In the genomic region with DNA sequence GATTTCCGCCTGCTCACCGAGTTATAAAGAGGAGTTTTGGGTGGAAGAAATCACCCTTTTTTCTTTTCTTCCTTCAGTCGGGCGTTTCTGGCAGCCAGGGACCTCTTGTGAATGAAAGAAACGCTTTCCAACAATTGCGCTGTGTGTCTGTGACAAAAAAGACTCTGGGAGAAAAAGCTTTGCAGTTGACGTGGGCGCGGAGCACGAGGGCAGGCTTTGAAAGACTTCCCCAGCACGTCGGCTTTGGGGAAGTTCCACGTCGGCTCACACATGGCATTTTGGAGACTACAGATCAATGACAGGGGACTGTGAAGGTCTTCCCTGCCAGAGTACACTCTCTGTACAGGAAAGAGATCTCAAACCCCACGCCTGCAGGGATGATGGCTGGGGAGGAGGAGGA, we compare ENCODE assay signal across 22 cellular contexts.
DNase-seq lines count a peak whose midpoint lies in the region; TF ChIP-seq lines count a peak whose summit lies in the region.
"Had no signal": no experiment of that assay in that cellular context is flagged by ENCODE, and none has a peak within 500 bp of the region (broad histone marks: within the 10 kb centered on the region; RNA-seq: fewer than 3 reads in every experiment).

No MANE protein-coding gene starts in this region.

- H3K79me2 ChIP-seq in neural cell (replicated peaks; ENCODE audit: insufficient read depth, low read length), result no peaks in the 10 kb centered on the region

- intact Hi-C loops in activated T-helper 1 cell treated with anti-CD3 and anti-CD28 coated beads, Interleukin-12 subunit alpha, Interleukin-12 subunit beta, Interleukin-2, Interleukin-4 antibody, amounts not matched to agents 30 ng/mL and 10 ng/mL and 1 ng/mL, durations not matched to agents 14 hours and 24 hours and 36 hours (cut with micrococcal nuclease), result loop anchor here (5.0 to 10.0 kb wide), 2 partner anchors 90 to 162 kb away; no protein-coding TSS in a partner anchor

- TF ChIP-seq EP300 in neural cell (conservative IDR thresholded peaks at IDR 0.05; ENCODE audit: poor library complexity, severe bottlenecking), result no peak
- TF ChIP-seq EP300 in suprapubic skin (IDR thresholded peaks at IDR 0.05), result no peak

- peaks cover 12% of the 10 kb centered on the region for H3K9me3 Mint-ChIP-seq in T-helper 2 cell treated with Interferon-gamma antibody and Interleukin-4, amounts not matched to agents 5 μg/mL and 100 μg/mL, for 36 hours
- peaks cover 17% of the 10 kb centered on the region for H3K9me3 Mint-ChIP-seq in activated T-helper 1 cell treated with anti-CD3 and anti-CD28 coated beads, Interleukin-12 subunit alpha, Interleukin-12 subunit beta, Interleukin-2, Interleukin-4 antibody, amounts not matched to agents 30 ng/mL and 10 ng/mL and 1 ng/mL, durations not matched to agents 14 hours and 24 hours and 36 hours

- H3K9me3 ChIP-seq in neural cell (ENCODE audit: low read length) (no peaks in the 10 kb centered on the region), suprapubic skin (no peaks in the 10 kb centered on the region)

- H3K27me3 ChIP-seq in neural cell (ENCODE audit: insufficient read depth, low read depth, low read length) (no peaks in the 10 kb centered on the region), suprapubic skin (no peaks in the 10 kb centered on the region)
- H3K27me3 ChIP-seq: right atrium auricular region had no signal

- no peaks in the 10 kb centered on the region for H3K36me3 ChIP-seq in neural cell (ENCODE audit: insufficient read depth, low read length)
- no peaks in the 10 kb centered on the region for H3K36me3 ChIP-seq in suprapubic skin
- H3K36me3 ChIP-seq: right atrium auricular region, WERI-Rb-1 had no signal

- no peak for DNase-seq in T-helper 2 cell treated with Interferon-gamma antibody and Interleukin-4, amounts not matched to agents 5 μg/mL and 100 μg/mL, for 36 hours (ENCODE audit: low spot score)
- DNase-seq in T-helper 2 cell (no peak), COLO829 (ENCODE audit: low spot score) (peak; percentile 9), OCI-M2 (lab: John Stamatoyannopoulos, UW; ENCODE audit: unreplicated experiment) (no peak), suprapubic skin (ENCODE audit: low spot score in 2 of 2) (no peak), UCSD-AML1 (lab: John Stamatoyannopoulos, UW; ENCODE audit: unreplicated experiment) (no peak)
- DNase-seq in activated T-helper 1 cell treated with anti-CD3 and anti-CD28 coated beads, Interleukin-12 subunit alpha, Interleukin-12 subunit beta, Interleukin-2, Interleukin-4 antibody, amounts not matched to agents 30 ng/mL and 10 ng/mL and 1 ng/mL, durations not matched to agents 14 hours and 24 hours and 36 hours (ENCODE audit: low spot score), result no peak
- DNase-seq: activated CD8-positive, alpha-beta T cell treated with anti-CD3 and anti-CD28 coated beads, Interleukin-2, amount 10 ng/mL, durations not matched to agents 7 days and 5 days; activated effector memory CD4-positive, alpha-beta T cell treated with anti-CD3 and anti-CD28 coated beads, Interleukin-2, amount 50 U/mL, for 16 hours; CD8-positive, alpha-beta T cell; DMS79; foreskin melanocyte; kidney glomerular epithelial cell; mesenchymal stem cell; NCI-H1694 treated with DMSO at 0.1 percent for 48 hours; NCI-H446; WERI-Rb-1 had no signal

- H3K27ac Mint-ChIP-seq in T-helper 2 cell treated with Interferon-gamma antibody and Interleukin-4, amounts not matched to agents 5 μg/mL and 100 μg/mL, for 36 hours, result no peak overlapping the region
- peak overlapping the region; percentile 18 for H3K27ac Mint-ChIP-seq in activated T-helper 1 cell treated with anti-CD3 and anti-CD28 coated beads, Interleukin-12 subunit alpha, Interleukin-12 subunit beta, Interleukin-2, Interleukin-4 antibody, amounts not matched to agents 30 ng/mL and 10 ng/mL and 1 ng/mL, durations not matched to agents 14 hours and 24 hours and 36 hours
- H3K27ac Mint-ChIP-seq: activated CD8-positive, alpha-beta T cell treated with anti-CD3 and anti-CD28 coated beads, Interleukin-2, amount 10 ng/mL, durations not matched to agents 7 days and 5 days; CD8-positive, alpha-beta T cell; natural killer cell treated with Interleukin-12 subunit alpha and Interleukin-12 subunit beta and Interleukin-15 and Interleukin-18, amount 100 ng/mL, for 72 hours; stimulated activated effector memory CD8-positive, alpha-beta T cell treated with anti-CD3 and anti-CD28 coated beads, Interleukin-12 subunit alpha, Interleukin-12 subunit beta, amount 100 ng/mL, for 72 hours had no signal

- H3K27ac ChIP-seq in neural cell (ENCODE audit: low read length) (peak overlapping the region; percentile 34), suprapubic skin (no peak overlapping the region)
- H3K27ac ChIP-seq: coronary artery, right atrium auricular region, WERI-Rb-1 had no signal

- H4K20me1 ChIP-seq in neural cell (ENCODE audit: insufficient read depth), result no peaks in the 10 kb centered on the region

- H3K9ac ChIP-seq in neural cell (ENCODE audit: low read length), result no peak overlapping the region

- peaks cover 6% of the 10 kb centered on the region for H3K4me1 Mint-ChIP-seq in T-helper 2 cell treated with Interferon-gamma antibody and Interleukin-4, amounts not matched to agents 5 μg/mL and 100 μg/mL, for 36 hours (ENCODE audit: low read depth)
- H3K4me1 Mint-ChIP-seq in activated T-helper 1 cell treated with anti-CD3 and anti-CD28 coated beads, Interleukin-12 subunit alpha, Interleukin-12 subunit beta, Interleukin-2, Interleukin-4 antibody, amounts not matched to agents 30 ng/mL and 10 ng/mL and 1 ng/mL, durations not matched to agents 14 hours and 24 hours and 36 hours (ENCODE audit: low read depth), result peaks cover 6% of the 10 kb centered on the region

- H3K9me2 ChIP-seq in neural cell (ENCODE audit: insufficient read depth, low read length), result no peaks in the 10 kb centered on the region

- TF ChIP-seq RAD21 in neural cell (conservative IDR thresholded peaks at IDR 0.05), result no peak

- no peaks in the 10 kb centered on the region for H3K36me3 Mint-ChIP-seq in T-helper 2 cell treated with Interferon-gamma antibody and Interleukin-4, amounts not matched to agents 5 μg/mL and 100 μg/mL, for 36 hours (ENCODE audit: low read depth)
- no peaks in the 10 kb centered on the region for H3K36me3 Mint-ChIP-seq in activated T-helper 1 cell treated with anti-CD3 and anti-CD28 coated beads, Interleukin-12 subunit alpha, Interleukin-12 subunit beta, Interleukin-2, Interleukin-4 antibody, amounts not matched to agents 30 ng/mL and 10 ng/mL and 1 ng/mL, durations not matched to agents 14 hours and 24 hours and 36 hours (ENCODE audit: low read depth)
- H3K36me3 Mint-ChIP-seq: CD8-positive, alpha-beta T cell; natural killer cell treated with Interleukin-12 subunit alpha and Interleukin-12 subunit beta and Interleukin-15 and Interleukin-18, amount 100 ng/mL, for 72 hours had no signal

- no peak overlapping the region for H3K4me3 ChIP-seq in neural cell (ENCODE audit: low read length)
- no peak overlapping the region for H3K4me3 ChIP-seq in suprapubic skin
- H3K4me3 ChIP-seq: coronary artery, right atrium auricular region had no signal

- H3K4me2 ChIP-seq in neural cell (ENCODE audit: low read length), result no peak overlapping the region

- peaks cover 5% of the 10 kb centered on the region for H3K27me3 Mint-ChIP-seq in T-helper 2 cell treated with Interferon-gamma antibody and Interleukin-4, amounts not matched to agents 5 μg/mL and 100 μg/mL, for 36 hours (ENCODE audit: low read depth)
- H3K27me3 Mint-ChIP-seq in activated T-helper 1 cell treated with anti-CD3 and anti-CD28 coated beads, Interleukin-12 subunit alpha, Interleukin-12 subunit beta, Interleukin-2, Interleukin-4 antibody, amounts not matched to agents 30 ng/mL and 10 ng/mL and 1 ng/mL, durations not matched to agents 14 hours and 24 hours and 36 hours (ENCODE audit: insufficient read depth), result no peaks in the 10 kb centered on the region

- peak overlapping the region; percentile 58 for H3K4me3 Mint-ChIP-seq in T-helper 2 cell treated with Interferon-gamma antibody and Interleukin-4, amounts not matched to agents 5 μg/mL and 100 μg/mL, for 36 hours
- peak overlapping the region; percentile 19 for H3K4me3 Mint-ChIP-seq in activated T-helper 1 cell treated with anti-CD3 and anti-CD28 coated beads, Interleukin-12 subunit alpha, Interleukin-12 subunit beta, Interleukin-2, Interleukin-4 antibody, amounts not matched to agents 30 ng/mL and 10 ng/mL and 1 ng/mL, durations not matched to agents 14 hours and 24 hours and 36 hours
- H3K4me3 Mint-ChIP-seq: activated CD8-positive, alpha-beta T cell treated with anti-CD3 and anti-CD28 coated beads, Interleukin-2, amount 10 ng/mL, durations not matched to agents 7 days and 5 days; CD8-positive, alpha-beta T cell; natural killer cell treated with Interleukin-12 subunit alpha and Interleukin-12 subunit beta and Interleukin-15 and Interleukin-18, amount 100 ng/mL, for 72 hours; stimulated activated effector memory CD8-positive, alpha-beta T cell treated with anti-CD3 and anti-CD28 coated beads, Interleukin-12 subunit alpha, Interleukin-12 subunit beta, amount 100 ng/mL, for 72 hours had no signal

- TF ChIP-seq POLR2A in suprapubic skin (IDR thresholded peaks at IDR 0.05), result no peak

- H3F3A ChIP-seq in neural cell (ENCODE audit: insufficient read depth, low read length, poor library complexity, severe bottlenecking), result no peaks in the 10 kb centered on the region

- WGBS in suprapubic skin, result 58% methylated on average over 15 of the region's 15 CpGs

- TF ChIP-seq CTCF in neural cell (IDR thresholded peaks at IDR 0.05; ENCODE audit: poor library complexity, severe bottlenecking), result no peak
- TF ChIP-seq CTCF in suprapubic skin (IDR thresholded peaks at IDR 0.05), result no peak

- peak overlapping the region; percentile 42 for H2AFZ ChIP-seq in neural cell (ENCODE audit: low read depth, low read length)

- no peaks in the 10 kb centered on the region for H3K4me1 ChIP-seq in suprapubic skin
- H3K4me1 ChIP-seq: right atrium auricular region had no signal

TF ChIP-seq in neural cell, 6 proteins besides CTCF, POLR2A, EP300 and RAD21 (continues in another document):
- no peak for TF ChIP-seq POLR2AphosphoS5 (IDR thresholded peaks at IDR 0.05)
- no peak for TF ChIP-seq SMC3 (conservative IDR thresholded peaks at IDR 0.05; ENCODE audit: poor library complexity)
